In genomic region chr17:70702683-70703255, GRCh38 we compare ENCODE assay signal across 25 cellular contexts.
"Had no signal": no experiment of that assay in that cellular context is flagged by ENCODE, and none has a peak within 500 bp of the region (broad histone marks: within the 10 kb centered on the region; RNA-seq: fewer than 3 reads in every experiment).

No MANE protein-coding gene starts in this region.

- H3K9me3 Mint-ChIP-seq: activated naive CD4-positive, alpha-beta T cell treated with anti-CD3 and anti-CD28 coated beads, Interleukin-2, amount 50 U/mL, for 24 hours had no signal

- H3K9me3 ChIP-seq: breast epithelium, gastroesophageal sphincter, lower lobe of right lung had no signal

- H3K27me3 ChIP-seq: gastroesophageal sphincter, spleen, tibial nerve had no signal

- H3K4me1 ChIP-seq: breast epithelium, gastroesophageal sphincter, lower lobe of right lung, spleen, tibial nerve had no signal

- H3K4me3 Mint-ChIP-seq: activated CD4-positive, alpha-beta T cell treated with anti-CD3 and anti-CD28 coated beads for 36 hours; activated CD8-positive, alpha-beta memory T cell treated with anti-CD3 and anti-CD28 coated beads, Interleukin-2, amount 10 ng/mL, durations not matched to agents 7 days and 5 days; activated CD8-positive, alpha-beta T cell treated with anti-CD3 and anti-CD28 coated beads, Interleukin-2, amount 10 ng/mL, durations not matched to agents 7 days and 5 days; activated naive CD4-positive, alpha-beta T cell treated with anti-CD3 and anti-CD28 coated beads, Interleukin-2, amount 50 U/mL, for 24 hours; activated naive CD8-positive, alpha-beta T cell treated with anti-CD3 and anti-CD28 coated beads, Interleukin-2, amount 50 U/mL, for 24 hours; immature natural killer cell; natural killer cell treated with Interleukin-12 subunit alpha and Interleukin-12 subunit beta and Interleukin-15 and Interleukin-18, amount 100 ng/mL, for 72 hours had no signal

- FAIRE-seq: endothelial cell of umbilical vein, kidney had no signal

- H3K27me3 Mint-ChIP-seq: activated CD4-positive, alpha-beta T cell treated with anti-CD3 and anti-CD28 coated beads for 36 hours; activated CD8-positive, alpha-beta memory T cell treated with anti-CD3 and anti-CD28 coated beads, Interleukin-2, amount 10 ng/mL, durations not matched to agents 7 days and 5 days; activated naive CD4-positive, alpha-beta T cell treated with anti-CD3 and anti-CD28 coated beads, Interleukin-2, amount 50 U/mL, for 24 hours; activated naive CD8-positive, alpha-beta T cell treated with anti-CD3 and anti-CD28 coated beads, Interleukin-2, amount 50 U/mL, for 24 hours; natural killer cell treated with Interleukin-12 subunit alpha and Interleukin-12 subunit beta and Interleukin-15 and Interleukin-18, amount 100 ng/mL, for 72 hours had no signal

- H3K4me3 ChIP-seq: breast epithelium, gastroesophageal sphincter, lower lobe of right lung, spleen, tibial nerve had no signal

- H3K4me1 Mint-ChIP-seq: activated CD4-positive, alpha-beta T cell treated with anti-CD3 and anti-CD28 coated beads for 36 hours; activated CD8-positive, alpha-beta memory T cell treated with anti-CD3 and anti-CD28 coated beads, Interleukin-2, amount 10 ng/mL, durations not matched to agents 7 days and 5 days; activated naive CD4-positive, alpha-beta T cell treated with anti-CD3 and anti-CD28 coated beads, Interleukin-2, amount 50 U/mL, for 24 hours; activated naive CD8-positive, alpha-beta T cell treated with anti-CD3 and anti-CD28 coated beads, Interleukin-2, amount 50 U/mL, for 24 hours; immature natural killer cell had no signal

- H3K36me3 Mint-ChIP-seq: activated CD8-positive, alpha-beta memory T cell treated with anti-CD3 and anti-CD28 coated beads, Interleukin-2, amount 10 ng/mL, durations not matched to agents 7 days and 5 days; activated naive CD4-positive, alpha-beta T cell treated with anti-CD3 and anti-CD28 coated beads, Interleukin-2, amount 50 U/mL, for 24 hours; immature natural killer cell; natural killer cell treated with Interleukin-12 subunit alpha and Interleukin-12 subunit beta and Interleukin-15 and Interleukin-18, amount 100 ng/mL, for 72 hours had no signal

- ATAC-seq: activated CD4-positive, alpha-beta T cell treated with anti-CD3 and anti-CD28 coated beads for 36 hours; activated CD8-positive, alpha-beta memory T cell treated with anti-CD3 and anti-CD28 coated beads, Interleukin-2, amount 10 ng/mL, durations not matched to agents 7 days and 5 days; activated CD8-positive, alpha-beta T cell treated with anti-CD3 and anti-CD28 coated beads, Interleukin-2, amount 10 ng/mL, durations not matched to agents 7 days and 5 days; activated naive CD8-positive, alpha-beta T cell treated with anti-CD3 and anti-CD28 coated beads, Interleukin-2, amount 50 U/mL, for 24 hours; gastroesophageal sphincter; left colon; lower lobe of right lung; natural killer cell treated with Interleukin-12 subunit alpha and Interleukin-12 subunit beta and Interleukin-15 and Interleukin-18, amount 100 ng/mL, for 72 hours; right cardiac atrium had no signal

- H3K27ac Mint-ChIP-seq: activated CD4-positive, alpha-beta T cell treated with anti-CD3 and anti-CD28 coated beads for 36 hours; activated CD8-positive, alpha-beta memory T cell treated with anti-CD3 and anti-CD28 coated beads, Interleukin-2, amount 10 ng/mL, durations not matched to agents 7 days and 5 days; activated CD8-positive, alpha-beta T cell treated with anti-CD3 and anti-CD28 coated beads, Interleukin-2, amount 10 ng/mL, durations not matched to agents 7 days and 5 days; activated naive CD4-positive, alpha-beta T cell treated with anti-CD3 and anti-CD28 coated beads, Interleukin-2, amount 50 U/mL, for 24 hours; activated naive CD8-positive, alpha-beta T cell treated with anti-CD3 and anti-CD28 coated beads, Interleukin-2, amount 50 U/mL, for 24 hours; activated T-helper 2 cell treated with anti-CD3 and anti-CD28 coated beads, Interferon-gamma antibody, Interleukin-2, Interleukin-4, amounts not matched to agents 10 μg/mL and 5 μg/mL and 100 μg/mL, durations not matched to agents 14 hours and 24 hours and 36 hours; immature natural killer cell; natural killer cell treated with Interleukin-12 subunit alpha and Interleukin-12 subunit beta and Interleukin-15 and Interleukin-18, amount 100 ng/mL, for 72 hours had no signal

- H3K27ac ChIP-seq: breast epithelium, gastroesophageal sphincter, lower lobe of right lung, spleen, tibial nerve had no signal

- H3K36me3 ChIP-seq: breast epithelium, gastroesophageal sphincter, lower lobe of right lung, spleen, tibial nerve had no signal

- DNase-seq: activated CD4-positive, alpha-beta T cell treated with anti-CD3 and anti-CD28 coated beads for 36 hours; activated CD4-positive, CD25-positive, alpha-beta regulatory T cell; activated CD8-positive, alpha-beta memory T cell treated with anti-CD3 and anti-CD28 coated beads, Interleukin-2, amount 10 ng/mL, durations not matched to agents 7 days and 5 days; activated CD8-positive, alpha-beta T cell treated with anti-CD3 and anti-CD28 coated beads, Interleukin-2, amount 10 ng/mL, durations not matched to agents 7 days and 5 days; activated naive CD8-positive, alpha-beta T cell treated with anti-CD3 and anti-CD28 coated beads, Interleukin-2, amount 50 U/mL, for 24 hours; activated T-cell treated with anti-CD3 and anti-CD28 coated beads, Interleukin-2, amount 50 U/mL, for 48 hours; amygdala; central memory CD4-positive, alpha-beta T cell; head of caudate nucleus; hippocampal formation; immature natural killer cell; kidney; left colon; lower lobe of right lung; mesenchymal stem cell; right cardiac atrium; spleen; stimulated activated naive CD4-positive, alpha-beta T cell had no signal
